In the genomic region with DNA sequence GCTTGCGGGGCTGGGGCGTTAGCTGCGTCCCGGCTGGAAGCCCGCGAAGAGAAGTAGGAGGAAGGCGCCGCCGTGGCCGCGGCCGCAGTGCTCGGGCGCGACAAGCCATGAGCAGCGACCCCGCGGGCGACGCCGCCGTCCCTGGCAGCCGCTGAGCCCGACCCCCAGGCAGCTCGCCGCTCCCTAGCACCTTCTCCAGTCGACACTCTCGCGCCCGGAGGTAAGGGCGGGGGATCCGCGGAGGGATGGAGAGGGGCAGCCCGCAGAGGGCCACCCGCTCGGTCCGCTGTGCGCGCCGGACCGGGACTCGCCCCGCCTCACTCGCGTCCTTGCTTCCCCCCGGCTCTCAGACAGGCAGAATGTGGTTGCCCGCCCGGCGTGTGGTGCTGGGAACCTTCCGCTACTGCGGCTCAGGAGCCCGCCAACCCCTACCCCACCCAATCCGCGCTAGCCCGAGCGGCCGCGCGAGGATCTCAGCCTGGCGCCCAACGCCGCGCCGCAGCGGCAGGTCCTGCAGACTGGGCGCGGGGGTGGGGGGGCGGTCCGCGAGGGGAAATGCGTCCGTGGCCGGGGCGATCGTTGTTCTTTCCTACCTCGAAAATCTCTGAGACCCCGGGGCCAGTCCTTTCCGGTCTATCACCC, we compare ENCODE assay signal across 8 cellular contexts. TPM values are rescaled to one million over a fixed set of nuclear protein-coding genes. Genes with fewer than 3 reads are reported as not detected.
DNase-seq lines count a peak whose midpoint lies in the region; ATAC-seq and TF ChIP-seq lines count a peak whose summit lies in the region.

Gene LRRC8C (plus strand): TSS at position 18 of the 642 bp plus-strand sequence. CDS start 53,354 bp downstream, outside the sequence.

- no peak for TF ChIP-seq EP300 in SK-N-SH (IDR thresholded peaks at IDR 0.05; ENCODE audit: borderline replicate concordance in 1 of 2, low read depth in 1 of 2, low read length in 1 of 2)

- H3K27me3 Mint-ChIP-seq in progenitor cell of endocrine pancreas = peaks cover 20% of the 10 kb centered on the region

- H3K36me3 Mint-ChIP-seq in progenitor cell of endocrine pancreas (ENCODE audit: insufficient read depth) = no peaks in the 10 kb centered on the region

- DNase-seq in GDM1 (lab: John Stamatoyannopoulos, UW) (peak; percentile 71), SK-N-SH (peak; percentile 84), adipocyte (ENCODE audit: low read depth) (peak; percentile 76), heart left ventricle (peak; percentile 54 to 86 (median 66)), progenitor cell of endocrine pancreas (ENCODE audit: low spot score, unreplicated experiment) (peak; percentile 44), globus pallidus (ENCODE audit: low spot score) (no peak)

- intact Hi-C loops in heart left ventricle (cut with DNase I) = loop anchor here (1.0 to 10.0 kb wide), 6 partner anchors 59 to 362 kb away; partner anchors contain the start of gene ZNF326 (in 3 of the 10)

- 0% methylated on average over 13 of the region's 78 CpGs for WGBS in SK-N-SH (ENCODE audit: low lambda C conversion rate)
- 0% methylated on average over 25 to 78 of the region's 78 CpGs for WGBS in heart left ventricle, 4 donors

- CTCF ChIA-PET in SK-N-SH (lab: Yijun Ruan, JAX) = interaction anchor here (0.6 to 15.3 kb wide), 19 partner anchors 11 to 344 kb away, joined by 3 to 265 read pairs (median 4); no protein-coding TSS in a partner anchor

- POLR2A ChIA-PET in SK-N-SH (lab: Yijun Ruan, JAX) = interaction anchor here (1.0 to 2.5 kb wide), 2 partner anchors 82 to 130 kb away, joined by 3 to 20 read pairs; no protein-coding TSS in a partner anchor

- peaks cover 26% of the 10 kb centered on the region for H3F3A ChIP-seq in SK-N-SH (replicated peaks; ENCODE audit: insufficient read depth)

- H3K27me3 ChIP-seq in HUES48 (ENCODE audit: control insufficient read depth, insufficient read depth, low read length) = peaks cover 35% of the 10 kb centered on the region
- H3K27me3 ChIP-seq in SK-N-SH (ENCODE audit: insufficient read depth) = no peaks in the 10 kb centered on the region
- no peaks in the 10 kb centered on the region for H3K27me3 ChIP-seq in adipocyte (replicated peaks; ENCODE audit: control insufficient read depth, insufficient read depth, low read length)
- H3K27me3 ChIP-seq in heart left ventricle = no peaks in the 10 kb centered on the region

- peak within 1 kb of the TSS; percentile 95 for H2AFZ ChIP-seq in SK-N-SH (ENCODE audit: low read depth)

- no peaks in the 10 kb centered on the region for H4K20me1 ChIP-seq in SK-N-SH (ENCODE audit: insufficient read depth)

- no peaks in the 10 kb centered on the region for H3K36me3 ChIP-seq in HUES48 (ENCODE audit: control insufficient read depth, insufficient read depth, low read length)
- H3K36me3 ChIP-seq in SK-N-SH (replicated peaks in 1 of 2; ENCODE audit: control insufficient read depth in 1 of 2, insufficient read depth in 2 of 2, low read length in 1 of 2) = no peaks in the 10 kb centered on the region
- H3K36me3 ChIP-seq in adipocyte (ENCODE audit: control insufficient read depth, insufficient read depth, low read length, severe bottlenecking) = no peaks in the 10 kb centered on the region
- H3K36me3 ChIP-seq in heart left ventricle = peaks cover 0 to 7% (median 0%) of the 10 kb centered on the region in 9 donors

- TF ChIP-seq CTCF in SK-N-SH (IDR thresholded peaks at IDR 0.05) = no peak
- TF ChIP-seq CTCF in heart left ventricle (IDR thresholded peaks at IDR 0.05) = no peak
- TF ChIP-seq CTCF in progenitor cell of endocrine pancreas (IDR thresholded peaks at IDR 0.05; ENCODE audit: unreplicated experiment) = no peak

- no peak within 1 kb of the TSS for H3K27ac ChIP-seq in HUES48 (ENCODE audit: low read depth, low read length)
- peak within 1 kb of the TSS; percentile 66 to 88 for H3K27ac ChIP-seq in SK-N-SH (ENCODE audit: low read depth in 2 of 2, low read length in 1 of 2)
- peak within 1 kb of the TSS; percentile 90 to 99 (median 95) for H3K27ac ChIP-seq in heart left ventricle

- peak within 1 kb of the TSS; percentile 96 for H3K27ac Mint-ChIP-seq in progenitor cell of endocrine pancreas

- ATAC-seq in GM21528 (IDR thresholded peaks at IDR 0.05; ENCODE audit: low FRiP score, unreplicated experiment) = peak; percentile 63
- peak; percentile 40 to 74 (median 64) for ATAC-seq in heart left ventricle

- TF ChIP-seq POLR2A in heart left ventricle (IDR thresholded peaks at IDR 0.05) = peak in 1 of 2 donors; percentile 75

- no peaks in the 10 kb centered on the region for H3K9me3 Mint-ChIP-seq in progenitor cell of endocrine pancreas (ENCODE audit: low read depth)

- H3K4me1 ChIP-seq in HUES48 (ENCODE audit: control insufficient read depth, insufficient read depth, low read length) (peaks cover 17% of the 10 kb centered on the region), SK-N-SH (ENCODE audit: control insufficient read depth in 1 of 2, insufficient read depth in 2 of 2, low read depth in 1 of 2, low read length in 1 of 2) (peaks cover 12% of the 10 kb centered on the region in 2 experiments), adipocyte (ENCODE audit: control insufficient read depth, insufficient read depth, low read length) (peaks cover 19% of the 10 kb centered on the region), heart left ventricle (peaks cover 1 to 77% (median 33%) of the 10 kb centered on the region in 12 donors)

- H3K9ac ChIP-seq in HUES48 (ENCODE audit: low read depth, low read length) (peak within 1 kb of the TSS; percentile 30; the same call in 1 of the 2 replicates), SK-N-SH (peak within 1 kb of the TSS; percentile 80), adipocyte (ENCODE audit: low read length) (peak within 1 kb of the TSS; percentile 82)

- H3K4me3 Mint-ChIP-seq in progenitor cell of endocrine pancreas (ENCODE audit: low read depth) = peak within 1 kb of the TSS; percentile 91

- H3K9me3 ChIP-seq in HUES48 (ENCODE audit: control insufficient read depth, insufficient read depth, low read length) (no peaks in the 10 kb centered on the region), SK-N-SH (no peaks in the 10 kb centered on the region), adipocyte (ENCODE audit: control insufficient read depth, low read length) (no peaks in the 10 kb centered on the region), heart left ventricle (no peaks in the 10 kb centered on the region)

- H3K9me2 ChIP-seq in SK-N-SH = no peaks in the 10 kb centered on the region

- peaks cover 17% of the 10 kb centered on the region for H3K4me1 Mint-ChIP-seq in progenitor cell of endocrine pancreas (ENCODE audit: low read depth)

- H3K79me2 ChIP-seq in SK-N-SH (ENCODE audit: insufficient read depth) = peaks cover 38% of the 10 kb centered on the region

- TF ChIP-seq RAD21 in SK-N-SH (IDR thresholded peaks at IDR 0.05; ENCODE audit: low read length) = 0 out of 2 replicates have a peak, but pooled peaks have one; percentile 6

- H3K4me3 ChIP-seq in HUES48 (ENCODE audit: low read depth, low read length) (peak within 1 kb of the TSS; percentile 84), SK-N-SH (ENCODE audit: low read depth in 2 of 2, low read length in 1 of 2) (peak within 1 kb of the TSS; percentile 95), adipocyte (ENCODE audit: low read length) (peak within 1 kb of the TSS; percentile 91), heart left ventricle (peak within 1 kb of the TSS; percentile 80 to 98 (median 96))

- peak within 1 kb of the TSS; percentile 90 for H3K4me2 ChIP-seq in SK-N-SH

TF ChIP-seq in SK-N-SH, 30 proteins besides CTCF, POLR2A, EP300 and RAD21:
- TF ChIP-seq, protein P1, sequence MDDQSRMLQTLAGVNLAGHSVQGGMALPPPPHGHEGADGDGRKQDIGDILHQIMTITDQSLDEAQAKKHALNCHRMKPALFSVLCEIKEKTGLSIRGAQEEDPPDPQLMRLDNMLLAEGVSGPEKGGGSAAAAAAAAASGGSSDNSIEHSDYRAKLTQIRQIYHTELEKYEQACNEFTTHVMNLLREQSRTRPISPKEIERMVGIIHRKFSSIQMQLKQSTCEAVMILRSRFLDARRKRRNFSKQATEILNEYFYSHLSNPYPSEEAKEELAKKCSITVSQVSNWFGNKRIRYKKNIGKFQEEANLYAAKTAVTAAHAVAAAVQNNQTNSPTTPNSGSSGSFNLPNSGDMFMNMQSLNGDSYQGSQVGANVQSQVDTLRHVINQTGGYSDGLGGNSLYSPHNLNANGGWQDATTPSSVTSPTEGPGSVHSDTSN (IDR thresholded peaks at IDR 0.05) = no peak
- TF ChIP-seq, protein P2, sequence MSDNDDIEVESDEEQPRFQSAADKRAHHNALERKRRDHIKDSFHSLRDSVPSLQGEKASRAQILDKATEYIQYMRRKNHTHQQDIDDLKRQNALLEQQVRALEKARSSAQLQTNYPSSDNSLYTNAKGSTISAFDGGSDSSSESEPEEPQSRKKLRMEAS (IDR thresholded peaks at IDR 0.05; ENCODE audit: low read depth) = peak; percentile 23
- TF ChIP-seq POLR2AphosphoS5 (IDR thresholded peaks at IDR 0.05; ENCODE audit: low read depth, low read length) (no peak), NRF1 (IDR thresholded peaks at IDR 0.05; ENCODE audit: low read depth, low read length) (no peak), TAF1 (IDR thresholded peaks at IDR 0.05; ENCODE audit: borderline replicate concordance, low read depth, low read length) (peak; percentile 20; the same call in 1 of the 2 replicates), YY1 (IDR thresholded peaks at IDR 0.05; ENCODE audit: low read depth) (no peak; the same call in 1 of the 2 replicates), MXI1 (IDR thresholded peaks at IDR 0.05; ENCODE audit: low read depth, low read length) (0 out of 2 replicates have a peak, but pooled peaks have one; percentile 8), JUND (IDR thresholded peaks at IDR 0.05) (no peak)
- TF ChIP-seq, protein P3, sequence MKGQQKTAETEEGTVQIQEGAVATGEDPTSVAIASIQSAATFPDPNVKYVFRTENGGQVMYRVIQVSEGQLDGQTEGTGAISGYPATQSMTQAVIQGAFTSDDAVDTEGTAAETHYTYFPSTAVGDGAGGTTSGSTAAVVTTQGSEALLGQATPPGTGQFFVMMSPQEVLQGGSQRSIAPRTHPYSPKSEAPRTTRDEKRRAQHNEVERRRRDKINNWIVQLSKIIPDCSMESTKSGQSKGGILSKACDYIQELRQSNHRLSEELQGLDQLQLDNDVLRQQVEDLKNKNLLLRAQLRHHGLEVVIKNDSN (IDR thresholded peaks at IDR 0.05; ENCODE audit: borderline replicate concordance, low read depth) = 0 out of 2 replicates have a peak, but pooled peaks have one; percentile 21
TF ChIP-seq in SK-N-SH: peak in this region for 4.

RNA-seq across cellular contexts. Expression of gene LRRC8C, which starts in this region (rescaled TPM):
- polyA plus RNA-seq in SK-N-SH (2012; rRNA removed) (4.2 and 5.2 TPM in 2 replicates), heart left ventricle (1 to 10 TPM; 3.2 to 4.6 TPM)
- 6.5 and 6.6 TPM in 2 replicates for polyA plus RNA-seq in SK-N-SH (2012; cell fraction: cytosol; rRNA removed)
- 2.2 and 3.0 TPM in 2 replicates for polyA plus RNA-seq in SK-N-SH (2012; cell fraction: nucleus; rRNA removed)
- total RNA-seq in heart left ventricle (10 to 100 TPM in 3 of 9 donors, 1 to 10 TPM in 6; 5.6 to 16.3 (median 9.7) TPM), progenitor cell of endocrine pancreas (3.2 and 3.3 TPM in 2 replicates)

Comparison
In these comparisons a context has a peak if more than half of its experiments do, and no peak if none do; other contexts are left out.
1. H3K9ac ChIP-seq: peak in every context shown above with its lines; median percentile 82 in adipocyte; 80 in SK-N-SH; 30 in HUES48.